1 cellular context compared by ENCODE assay signal in genomic region chr11:47998733-47999359, GRCh38.
TF ChIP-seq lines count a peak whose summit lies in the region.

No MANE protein-coding gene starts in this region.

TF ChIP-seq in GM12878, 131 proteins besides CTCF, POLR2A, EP300 and RAD21 (continued from another document):
- TF ChIP-seq, protein P1, sequence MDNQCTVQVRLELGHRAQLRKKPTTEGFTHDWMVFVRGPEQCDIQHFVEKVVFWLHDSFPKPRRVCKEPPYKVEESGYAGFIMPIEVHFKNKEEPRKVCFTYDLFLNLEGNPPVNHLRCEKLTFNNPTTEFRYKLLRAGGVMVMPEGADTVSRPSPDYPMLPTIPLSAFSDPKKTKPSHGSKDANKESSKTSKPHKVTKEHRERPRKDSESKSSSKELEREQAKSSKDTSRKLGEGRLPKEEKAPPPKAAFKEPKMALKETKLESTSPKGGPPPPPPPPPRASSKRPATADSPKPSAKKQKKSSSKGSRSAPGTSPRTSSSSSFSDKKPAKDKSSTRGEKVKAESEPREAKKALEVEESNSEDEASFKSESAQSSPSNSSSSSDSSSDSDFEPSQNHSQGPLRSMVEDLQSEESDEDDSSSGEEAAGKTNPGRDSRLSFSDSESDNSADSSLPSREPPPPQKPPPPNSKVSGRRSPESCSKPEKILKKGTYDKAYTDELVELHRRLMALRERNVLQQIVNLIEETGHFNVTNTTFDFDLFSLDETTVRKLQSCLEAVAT (IDR thresholded peaks at IDR 0.05) = 0 out of 2 replicates have a peak, but pooled peaks have one; percentile 35
- TF ChIP-seq, protein P2, sequence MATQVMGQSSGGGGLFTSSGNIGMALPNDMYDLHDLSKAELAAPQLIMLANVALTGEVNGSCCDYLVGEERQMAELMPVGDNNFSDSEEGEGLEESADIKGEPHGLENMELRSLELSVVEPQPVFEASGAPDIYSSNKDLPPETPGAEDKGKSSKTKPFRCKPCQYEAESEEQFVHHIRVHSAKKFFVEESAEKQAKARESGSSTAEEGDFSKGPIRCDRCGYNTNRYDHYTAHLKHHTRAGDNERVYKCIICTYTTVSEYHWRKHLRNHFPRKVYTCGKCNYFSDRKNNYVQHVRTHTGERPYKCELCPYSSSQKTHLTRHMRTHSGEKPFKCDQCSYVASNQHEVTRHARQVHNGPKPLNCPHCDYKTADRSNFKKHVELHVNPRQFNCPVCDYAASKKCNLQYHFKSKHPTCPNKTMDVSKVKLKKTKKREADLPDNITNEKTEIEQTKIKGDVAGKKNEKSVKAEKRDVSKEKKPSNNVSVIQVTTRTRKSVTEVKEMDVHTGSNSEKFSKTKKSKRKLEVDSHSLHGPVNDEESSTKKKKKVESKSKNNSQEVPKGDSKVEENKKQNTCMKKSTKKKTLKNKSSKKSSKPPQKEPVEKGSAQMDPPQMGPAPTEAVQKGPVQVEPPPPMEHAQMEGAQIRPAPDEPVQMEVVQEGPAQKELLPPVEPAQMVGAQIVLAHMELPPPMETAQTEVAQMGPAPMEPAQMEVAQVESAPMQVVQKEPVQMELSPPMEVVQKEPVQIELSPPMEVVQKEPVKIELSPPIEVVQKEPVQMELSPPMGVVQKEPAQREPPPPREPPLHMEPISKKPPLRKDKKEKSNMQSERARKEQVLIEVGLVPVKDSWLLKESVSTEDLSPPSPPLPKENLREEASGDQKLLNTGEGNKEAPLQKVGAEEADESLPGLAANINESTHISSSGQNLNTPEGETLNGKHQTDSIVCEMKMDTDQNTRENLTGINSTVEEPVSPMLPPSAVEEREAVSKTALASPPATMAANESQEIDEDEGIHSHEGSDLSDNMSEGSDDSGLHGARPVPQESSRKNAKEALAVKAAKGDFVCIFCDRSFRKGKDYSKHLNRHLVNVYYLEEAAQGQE (IDR thresholded peaks at IDR 0.05; ENCODE audit: low read depth, low read length) = no peak
